ENCODE assay signal across 25 cellular contexts in genomic region chr1:100969336-100969735, GRCh38.
"Had no signal": no experiment of that assay in that cellular context is flagged by ENCODE, and none has a peak within 500 bp of the region (broad histone marks: within the 10 kb centered on the region; RNA-seq: fewer than 3 reads in every experiment).

No MANE protein-coding gene starts in this region.

- H3K27me3 ChIP-seq: body of pancreas, heart right ventricle, right atrium auricular region, spleen, transverse colon had no signal

- H3K27me3 Mint-ChIP-seq: activated naive CD8-positive, alpha-beta T cell; effector memory CD8-positive, alpha-beta T cell; naive B cell had no signal

- DNase-seq: activated CD4-positive, alpha-beta T cell treated with anti-CD3 and anti-CD28 coated beads for 48 hours; activated CD4-positive, alpha-beta T cell treated with anti-CD3 and anti-CD28 coated beads, Interleukin-2, amount 50 U/mL, for 48 hours; activated CD8-positive, alpha-beta memory T cell treated with anti-CD3 and anti-CD28 coated beads for 24 hours; activated effector memory CD4-positive, alpha-beta T cell treated with Interleukin-2 at 50 U/mL for 16 hours; activated naive CD4-positive, alpha-beta T cell treated with Interleukin-2 at 50 U/mL for 16 hours; anterior cingulate cortex; body of pancreas; cortex of kidney; effector memory CD8-positive, alpha-beta T cell; foreskin melanocyte; heart right ventricle; left ventricle myocardium inferior; mammary epithelial cell; naive B cell; spleen; stimulated activated naive CD4-positive, alpha-beta T cell treated with Interleukin-2 at 50 U/mL for 16 hours; T-helper 9 cell; transverse colon; WERI-Rb-1 had no signal

- H3K4me3 Mint-ChIP-seq: activated naive CD8-positive, alpha-beta T cell; effector memory CD8-positive, alpha-beta T cell; naive B cell; neural crest cell; T-helper 1 cell treated with Interleukin-12 subunit alpha and Interleukin-12 subunit beta and Interleukin-4 antibody, amounts not matched to agents 30 μg/mL and 1 μg/mL, for 36 hours had no signal

- H3K4me1 ChIP-seq: body of pancreas, heart right ventricle, left ventricle myocardium inferior, right atrium auricular region, transverse colon had no signal

- H3K27ac ChIP-seq: body of pancreas, left ventricle myocardium inferior, right atrium auricular region, spleen, transverse colon, WERI-Rb-1 had no signal

- H3K9me3 Mint-ChIP-seq: effector memory CD8-positive, alpha-beta T cell; naive B cell; neural crest cell; T-helper 1 cell treated with Interleukin-12 subunit alpha and Interleukin-12 subunit beta and Interleukin-4 antibody, amounts not matched to agents 30 μg/mL and 1 μg/mL, for 36 hours had no signal

- H3K27ac Mint-ChIP-seq: activated naive CD8-positive, alpha-beta T cell; effector memory CD8-positive, alpha-beta T cell; naive B cell; T-helper 1 cell treated with Interleukin-12 subunit alpha and Interleukin-12 subunit beta and Interleukin-4 antibody, amounts not matched to agents 30 μg/mL and 1 μg/mL, for 36 hours had no signal

- H3K9me3 ChIP-seq: body of pancreas, heart right ventricle, left ventricle myocardium inferior, right atrium auricular region, spleen, transverse colon had no signal

- H3K4me3 ChIP-seq: body of pancreas, heart right ventricle, left ventricle myocardium inferior, right atrium auricular region, spleen, transverse colon had no signal

- ATAC-seq: activated CD4-positive, CD25-positive, alpha-beta regulatory T cell treated with anti-CD3 and anti-CD28 coated beads, Interleukin-2, amount 50 U/mL, for 24 hours; body of pancreas; effector memory CD8-positive, alpha-beta T cell; esophagus mucosa; heart right ventricle had no signal
